Comparison of ENCODE assay signal across 1 cellular context in genomic region chr14:99164712-99165111, GRCh38.
TF ChIP-seq lines count a peak whose summit lies in the region.

No MANE protein-coding gene starts in this region.

TF ChIP-seq in HEK293, 187 proteins besides CTCF, POLR2A, EP300 and RAD21 (continued from another document):
- TF ChIP-seq ZBTB10 (tag by site-specific recombination; IDR thresholded peaks at IDR 0.05): no peak
- TF ChIP-seq KLF17 (tag by site-specific recombination; IDR thresholded peaks at IDR 0.05): no peak
- TF ChIP-seq ZNF555 (tag by site-specific recombination; conservative IDR thresholded peaks at IDR 0.05): no peak
- TF ChIP-seq TRIM28 (IDR thresholded peaks at IDR 0.05; ENCODE audit: borderline replicate concordance, low read length): no peak
- TF ChIP-seq ZNF660 (tag by site-specific recombination; IDR thresholded peaks at IDR 0.05): no peak
- no peak for TF ChIP-seq HOXA7 (CRISPR knock-in tag; IDR thresholded peaks at IDR 0.05; ENCODE audit: borderline replicate concordance)
- TF ChIP-seq ZNF280D (tag by site-specific recombination; IDR thresholded peaks at IDR 0.05): no peak
- TF ChIP-seq ZNF544 (tag by site-specific recombination; IDR thresholded peaks at IDR 0.05): no peak
- TF ChIP-seq ZBTB11 (tag by site-specific recombination; conservative IDR thresholded peaks at IDR 0.05; ENCODE audit: low read depth): no peak
- TF ChIP-seq SP7 (tag by site-specific recombination; IDR thresholded peaks at IDR 0.05): peak; percentile 81
- TF ChIP-seq ZNF629 (tag by site-specific recombination; IDR thresholded peaks at IDR 0.05): peak; percentile 26; the same call in 1 of the 2 replicates
- peak; percentile 84 for TF ChIP-seq ATF2 (tag by site-specific recombination; IDR thresholded peaks at IDR 0.05; ENCODE audit: low read depth)
- no peak for TF ChIP-seq ZNF677 (tag by site-specific recombination; IDR thresholded peaks at IDR 0.05)
- peak; percentile 38; the same call in 1 of the 2 replicates for TF ChIP-seq ZBTB21 (tag by site-specific recombination; IDR thresholded peaks at IDR 0.05)
- no peak for TF ChIP-seq ZNF2 (tag by site-specific recombination; IDR thresholded peaks at IDR 0.05)
- no peak for TF ChIP-seq PRDM1 (tag by site-specific recombination; IDR thresholded peaks at IDR 0.05)
- peak; percentile 71; the same call in 1 of the 2 replicates for TF ChIP-seq BCL6B (tag by site-specific recombination; IDR thresholded peaks at IDR 0.05)
- no peak for TF ChIP-seq ZFHX2 (tag by site-specific recombination; conservative IDR thresholded peaks at IDR 0.05)
- no peak for TF ChIP-seq ZNF24 (tag by site-specific recombination; IDR thresholded peaks at IDR 0.05)
